In genomic region chr9:69916950-69917349, GRCh38 we compare ENCODE assay signal across 24 cellular contexts.
A peak's percentile ranks its signal among the peaks of the same experiment; 100 is the strongest.
DNase-seq lines count a peak whose midpoint lies in the region; ATAC-seq and TF ChIP-seq lines count a peak whose summit lies in the region.
"Had no signal": no experiment of that assay in that cellular context is flagged by ENCODE, and none has a peak within 500 bp of the region (broad histone marks: within the 10 kb centered on the region; RNA-seq: fewer than 3 reads in every experiment).

No MANE protein-coding gene starts in this region.

- no peak for TF ChIP-seq CTCF in PC-3 (conservative IDR thresholded peaks at IDR 0.05; ENCODE audit: low read depth, low read length)
- no peak for TF ChIP-seq CTCF in activated CD8-positive, alpha-beta T cell treated with anti-CD3 and anti-CD28 coated beads for 36 hours (IDR thresholded peaks at IDR 0.05)

- H3K27me3 ChIP-seq in GM23248 (replicated peaks; ENCODE audit: insufficient read depth), result no peaks in the 10 kb centered on the region
- no peaks in the 10 kb centered on the region for H3K27me3 ChIP-seq in PC-3 (ENCODE audit: low read length)
- no peaks in the 10 kb centered on the region for H3K27me3 ChIP-seq in mesendoderm (ENCODE audit: insufficient read depth, low read length, poor library complexity)
- H3K27me3 ChIP-seq: colonic mucosa, gastroesophageal sphincter, SJSA1, uterus had no signal

- no TSS peak for BruUV-seq in PC-3 (replicated peaks; lab: Mats Ljungman, UMichigan)

- H3K4ac ChIP-seq in mesendoderm (ENCODE audit: low read depth, low read length), result no peak overlapping the region

- DNase-seq in Ammon's horn (ENCODE audit: low spot score) (peak; percentile 18), GM23248 (peak; percentile 52), PC-3 (peak; percentile 75), kidney tubule cell (ENCODE audit: low spot score) (peak; percentile 27), mesendoderm (no peak)
- no peak for DNase-seq in stimulated activated naive CD8-positive, alpha-beta T cell treated with anti-CD3 and anti-CD28 coated beads, Interleukin-15, Interleukin-2, amounts not matched to agents 100 U/mL and 50 U/mL, for 24 hours
- DNase-seq in activated CD8-positive, alpha-beta T cell treated with anti-CD3 and anti-CD28 coated beads for 36 hours, result no peak
- DNase-seq: activated CD4-positive, alpha-beta T cell treated with anti-CD3 and anti-CD28 coated beads for 1 hour; activated gamma-delta T cell treated with Interleukin-2 at 50 U/mL for 16 hours; activated T-cell treated with anti-CD3 and anti-CD28 coated beads, Interleukin-2, amount 50 U/mL, for 1 hour; C1 segment of cervical spinal cord; colonic mucosa; effector memory CD4-positive, alpha-beta T cell; mesenchymal stem cell; naive B cell; NCI-H2081; psoas muscle; substantia nigra; T-helper 1 cell; uterus had no signal

- H2BK5ac ChIP-seq in mesendoderm (ENCODE audit: low read length), result no peak overlapping the region

- no peak overlapping the region for H4K5ac ChIP-seq in mesendoderm (ENCODE audit: low read length)

- H3K79me2 ChIP-seq in GM23248 (ENCODE audit: insufficient read depth) (no peaks in the 10 kb centered on the region), PC-3 (ENCODE audit: low read length) (no peaks in the 10 kb centered on the region), mesendoderm (ENCODE audit: control insufficient read depth, insufficient read depth, low read length) (no peaks in the 10 kb centered on the region)

- CTCF ChIA-PET in PC-3 (lab: Charles Lee), result no interaction called here
- CTCF ChIA-PET in activated CD8-positive, alpha-beta T cell treated with anti-CD3 and anti-CD28 coated beads for 36 hours (lab: Charles Lee), result interaction anchor here (1.3 to 5.0 kb wide), 2 partner anchors 245 to 495 kb away, joined by 3 to 28 read pairs; partner anchors contain the start of gene APBA1

- H3K4me1 Mint-ChIP-seq in activated CD8-positive, alpha-beta T cell treated with anti-CD3 and anti-CD28 coated beads for 36 hours (ENCODE audit: low read depth), result no peaks in the 10 kb centered on the region
- H3K4me1 Mint-ChIP-seq: naive B cell had no signal

- H3K27ac Mint-ChIP-seq in activated CD8-positive, alpha-beta T cell treated with anti-CD3 and anti-CD28 coated beads for 36 hours, result no peak overlapping the region
- H3K27ac Mint-ChIP-seq: brain, naive B cell had no signal

- POLR2A ChIA-PET in PC-3 (lab: Charles Lee; ENCODE audit: unreplicated experiment), result no interaction called here
- POLR2A ChIA-PET in activated CD8-positive, alpha-beta T cell treated with anti-CD3 and anti-CD28 coated beads for 36 hours (lab: Charles Lee), result interaction anchor here (1.0 kb wide), 1 partner anchor 53 kb away, joined by 3 read pairs; no protein-coding TSS in a partner anchor

- H3K4me2 ChIP-seq in GM23248 (ENCODE audit: unreplicated experiment), result peak overlapping the region; percentile 43
- H3K4me2 ChIP-seq in PC-3 (ENCODE audit: low read length), result peak overlapping the region; percentile 41; the same call in 1 of the 2 replicates
- H3K4me2 ChIP-seq in mesendoderm (ENCODE audit: low read length), result no peak overlapping the region

- H3K4me3 ChIP-seq in GM23248 (no peak overlapping the region), PC-3 (ENCODE audit: low read length) (no peak overlapping the region), mesendoderm (ENCODE audit: low read length) (no peak overlapping the region)
- H3K4me3 ChIP-seq: colonic mucosa, gastroesophageal sphincter, psoas muscle, SJSA1, uterus had no signal

- in situ Hi-C loops in GM23248 (cut with MboI), result no loop called here

- no peak overlapping the region for H2BK15ac ChIP-seq in mesendoderm (replicated peaks; ENCODE audit: low read depth)

- H4K20me1 ChIP-seq in GM23248 (ENCODE audit: insufficient read depth), result no peaks in the 10 kb centered on the region
- H4K20me1 ChIP-seq in PC-3 (ENCODE audit: low read length), result no peaks in the 10 kb centered on the region

- H3K4me1 ChIP-seq in GM23248 (ENCODE audit: insufficient read depth), result peaks cover 19% of the 10 kb centered on the region
- peaks cover 15% of the 10 kb centered on the region for H3K4me1 ChIP-seq in PC-3 (ENCODE audit: insufficient read depth, low read length)
- no peaks in the 10 kb centered on the region for H3K4me1 ChIP-seq in mesendoderm (ENCODE audit: control insufficient read depth, low read depth, low read length)
- H3K4me1 ChIP-seq: colonic mucosa, gastroesophageal sphincter, psoas muscle, uterus had no signal

- H3K56ac ChIP-seq in mesendoderm (ENCODE audit: low read length), result no peak overlapping the region

- no peak overlapping the region for H4K8ac ChIP-seq in mesendoderm (ENCODE audit: low read depth, low read length)

- WGBS in GM23248 (ENCODE audit: low coverage in 1 of 2, low lambda C conversion rate in 2 of 2, missing lambda C conversion rate in 2 of 2), 2 experiments, result 16 to 18% methylated on average over 3 of the region's 3 CpGs
- WGBS in mesendoderm (ENCODE audit: extremely low coverage, insufficient coverage, low lambda C conversion rate), result no CpG with 5 or more reads among the region's 3 CpGs

- no peak overlapping the region for H3K23ac ChIP-seq in mesendoderm (ENCODE audit: low read length)

- ATAC-seq in PC-3, result peak; percentile 74
- ATAC-seq in stimulated activated naive CD8-positive, alpha-beta T cell treated with anti-CD3 and anti-CD28 coated beads, Interleukin-15, Interleukin-2, amounts not matched to agents 100 U/mL and 50 U/mL, for 24 hours, result no peak
- no peak for ATAC-seq in activated CD8-positive, alpha-beta T cell treated with anti-CD3 and anti-CD28 coated beads for 36 hours
- ATAC-seq in GM18873 (IDR thresholded peaks at IDR 0.05; ENCODE audit: low FRiP score, unreplicated experiment), result no peak
- ATAC-seq: gastroesophageal sphincter, psoas muscle had no signal

- no peak overlapping the region for H3K18ac ChIP-seq in mesendoderm (ENCODE audit: low read length)

- H3K36me3 ChIP-seq in GM23248 (ENCODE audit: low read depth), result no peaks in the 10 kb centered on the region
- no peaks in the 10 kb centered on the region for H3K36me3 ChIP-seq in PC-3 (ENCODE audit: low read depth, low read length)
- no peaks in the 10 kb centered on the region for H3K36me3 ChIP-seq in mesendoderm (ENCODE audit: control insufficient read depth, insufficient read depth, low read length)
- H3K36me3 ChIP-seq: colonic mucosa, gastroesophageal sphincter, SJSA1, uterus had no signal

- no peaks in the 10 kb centered on the region for H3K79me1 ChIP-seq in mesendoderm (ENCODE audit: low read length)

- H2AFZ ChIP-seq in GM23248 (no peak overlapping the region), PC-3 (ENCODE audit: low read length) (no peak overlapping the region)

- peaks cover 16% of the 10 kb centered on the region for H3K27me3 Mint-ChIP-seq in activated CD8-positive, alpha-beta T cell treated with anti-CD3 and anti-CD28 coated beads for 36 hours

- H3K9me2 ChIP-seq in GM23248 (ENCODE audit: insufficient read depth) (no peaks in the 10 kb centered on the region), PC-3 (replicated peaks; ENCODE audit: low read length) (no peaks in the 10 kb centered on the region)

- intact Hi-C loops in PC-3 (cut with micrococcal nuclease), result loop anchor here (5.0 to 10.0 kb wide), 2 partner anchors 110 to 162 kb away; no protein-coding TSS in a partner anchor
- intact Hi-C loops in activated CD8-positive, alpha-beta T cell treated with anti-CD3 and anti-CD28 coated beads for 36 hours (cut with micrococcal nuclease), result loop anchor here (10.0 kb wide), 1 partner anchor 492 kb away; no protein-coding TSS in a partner anchor

- no peak overlapping the region for H3K9ac ChIP-seq in GM23248
- H3K9ac ChIP-seq in PC-3 (ENCODE audit: low read length), result no peak overlapping the region
- no peak overlapping the region for H3K9ac ChIP-seq in mesendoderm (ENCODE audit: low read length)

- H3K27ac ChIP-seq in GM23248, result peak overlapping the region; percentile 36; the same call in 1 of the 2 replicates
- H3K27ac ChIP-seq in PC-3 (ENCODE audit: low read length), result peak overlapping the region; percentile 62
- no peak overlapping the region for H3K27ac ChIP-seq in mesendoderm (ENCODE audit: low read depth, low read length)
- H3K27ac ChIP-seq: colonic mucosa, gastroesophageal sphincter, psoas muscle, SJSA1, uterus had no signal

- no peak overlapping the region for H3K4me3 Mint-ChIP-seq in activated CD8-positive, alpha-beta T cell treated with anti-CD3 and anti-CD28 coated beads for 36 hours
- H3K4me3 Mint-ChIP-seq: brain, naive B cell had no signal

- H2AK5ac ChIP-seq in mesendoderm (ENCODE audit: low read length), result no peak overlapping the region

- peaks cover 14% of the 10 kb centered on the region; the same call in 1 of the 2 replicates for H3F3A ChIP-seq in GM23248 (ENCODE audit: insufficient read depth)
- H3F3A ChIP-seq in PC-3 (ENCODE audit: low read length, unreplicated experiment), result no peaks in the 10 kb centered on the region

- H3K36me3 Mint-ChIP-seq in activated CD8-positive, alpha-beta T cell treated with anti-CD3 and anti-CD28 coated beads for 36 hours (ENCODE audit: low read depth), result no peaks in the 10 kb centered on the region
- H3K36me3 Mint-ChIP-seq: brain, naive B cell had no signal

- H3K9me3 ChIP-seq in GM23248 (ENCODE audit: low read depth) (no peaks in the 10 kb centered on the region), PC-3 (ENCODE audit: low read length) (no peaks in the 10 kb centered on the region)
- H3K9me3 ChIP-seq: colonic mucosa, gastroesophageal sphincter, psoas muscle, SJSA1, uterus had no signal

- H3K9me3 Mint-ChIP-seq in activated CD8-positive, alpha-beta T cell treated with anti-CD3 and anti-CD28 coated beads for 36 hours, result no peaks in the 10 kb centered on the region
- H3K9me3 Mint-ChIP-seq: brain, naive B cell had no signal

- no peak overlapping the region for H2BK120ac ChIP-seq in mesendoderm (ENCODE audit: low read depth, low read length)

Comparison
In these comparisons a context has a peak if more than half of its experiments do, and no peak if none do; other contexts are left out.
1. DNase-seq: peak in Ammon's horn (single experiment), GM23248 (single experiment), PC-3 (single experiment) and kidney tubule cell (single experiment); none in mesendoderm (single experiment), stimulated activated naive CD8-positive, alpha-beta T cell treated with anti-CD3 and anti-CD28 coated beads, Interleukin-15, Interleukin-2, amounts not matched to agents 100 U/mL and 50 U/mL, for 24 hours (single experiment) and activated CD8-positive, alpha-beta T cell treated with anti-CD3 and anti-CD28 coated beads for 36 hours (single experiment).